In genomic region chr9:16555802-16556201, GRCh38 we compare ENCODE assay signal across 9 cellular contexts.
"Had no signal": no experiment of that assay in that cellular context is flagged by ENCODE, and none has a peak within 500 bp of the region (broad histone marks: within the 10 kb centered on the region; RNA-seq: fewer than 3 reads in every experiment).

No MANE protein-coding gene starts in this region.

- H3K4me3 ChIP-seq: GM23248, HAP-1, K562 had no signal

- H3K27ac ChIP-seq: GM23248, HL-60 had no signal

- ATAC-seq: HCT116, K562 had no signal

- DNase-seq: GM23248, GOT3, H7, HFFc6, IMR-90 had no signal

- H3K9me3 ChIP-seq: HAP-1 had no signal

- H2AFZ ChIP-seq: GM23248 had no signal

- H3K9ac ChIP-seq: GM23248 had no signal

- H3K36me3 ChIP-seq: HAP-1 had no signal

- H3K4me3 Mint-ChIP-seq: HFFc6 had no signal

- FAIRE-seq: K562 had no signal

- H3K9me3 Mint-ChIP-seq: HFFc6 had no signal

- H3K27ac Mint-ChIP-seq: HFFc6 had no signal

- H3K4me1 ChIP-seq: HAP-1 had no signal
